Comparison of ENCODE assay signal across 21 cellular contexts in genomic region chr7:141776374-141776773, GRCh38.
"Had no signal": no experiment of that assay in that cellular context is flagged by ENCODE, and none has a peak within 500 bp of the region (broad histone marks: within the 10 kb centered on the region; RNA-seq: fewer than 3 reads in every experiment).

A gene with protein sequence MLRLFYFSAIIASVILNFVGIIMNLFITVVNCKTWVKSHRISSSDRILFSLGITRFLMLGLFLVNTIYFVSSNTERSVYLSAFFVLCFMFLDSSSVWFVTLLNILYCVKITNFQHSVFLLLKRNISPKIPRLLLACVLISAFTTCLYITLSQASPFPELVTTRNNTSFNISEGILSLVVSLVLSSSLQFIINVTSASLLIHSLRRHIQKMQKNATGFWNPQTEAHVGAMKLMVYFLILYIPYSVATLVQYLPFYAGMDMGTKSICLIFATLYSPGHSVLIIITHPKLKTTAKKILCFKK (plus strand): TSS chr7:141776674. CDS start chr7:141778489, 1,815 bp downstream.

- DNase-seq: colonic mucosa; cortex of kidney; effector CD8-positive, alpha-beta T cell; effector memory CD8-positive, alpha-beta T cell; erythroblast; esophagus squamous epithelium; foreskin fibroblast; foreskin melanocyte; gastrocnemius medialis; glutamatergic neuron; head of caudate nucleus; heart right ventricle; hippocampal formation; left cardiac atrium; left lung; left ventricle myocardium superior; lower lobe of right lung; midbrain had no signal

- H3K36me3 ChIP-seq: colonic mucosa, gastrocnemius medialis had no signal

- H3K27me3 Mint-ChIP-seq: dendritic cell treated with granulocyte-macrophage colony-stimulating factor and Interleukin-4, amounts not matched to agents 40 ng/mL and 50 ng/mL, for 4 days; effector memory CD8-positive, alpha-beta T cell; memory B cell had no signal

- H3K27ac ChIP-seq: colonic mucosa, epithelial cell of prostate, esophagus squamous epithelium, gastrocnemius medialis, heart right ventricle, left lung, lower lobe of right lung had no signal

- H3K9me3 ChIP-seq: colonic mucosa, gastrocnemius medialis had no signal

- H3K27ac Mint-ChIP-seq: dendritic cell treated with granulocyte-macrophage colony-stimulating factor and Interleukin-4, amounts not matched to agents 40 ng/mL and 50 ng/mL, for 4 days; memory B cell had no signal

- H3K4me3 ChIP-seq: colonic mucosa, esophagus squamous epithelium, gastrocnemius medialis, heart right ventricle, left lung, lower lobe of right lung had no signal

- H3K4me3 Mint-ChIP-seq: dendritic cell treated with granulocyte-macrophage colony-stimulating factor and Interleukin-4, amounts not matched to agents 40 ng/mL and 50 ng/mL, for 4 days; effector memory CD8-positive, alpha-beta T cell; memory B cell had no signal

- H3K27me3 ChIP-seq: colonic mucosa, esophagus squamous epithelium, gastrocnemius medialis, heart right ventricle, left lung had no signal

- H3K9me3 Mint-ChIP-seq: effector memory CD8-positive, alpha-beta T cell; memory B cell had no signal

- H3K4me1 ChIP-seq: colonic mucosa, esophagus squamous epithelium, gastrocnemius medialis, heart right ventricle, left lung, lower lobe of right lung had no signal
